In the genomic region with DNA sequence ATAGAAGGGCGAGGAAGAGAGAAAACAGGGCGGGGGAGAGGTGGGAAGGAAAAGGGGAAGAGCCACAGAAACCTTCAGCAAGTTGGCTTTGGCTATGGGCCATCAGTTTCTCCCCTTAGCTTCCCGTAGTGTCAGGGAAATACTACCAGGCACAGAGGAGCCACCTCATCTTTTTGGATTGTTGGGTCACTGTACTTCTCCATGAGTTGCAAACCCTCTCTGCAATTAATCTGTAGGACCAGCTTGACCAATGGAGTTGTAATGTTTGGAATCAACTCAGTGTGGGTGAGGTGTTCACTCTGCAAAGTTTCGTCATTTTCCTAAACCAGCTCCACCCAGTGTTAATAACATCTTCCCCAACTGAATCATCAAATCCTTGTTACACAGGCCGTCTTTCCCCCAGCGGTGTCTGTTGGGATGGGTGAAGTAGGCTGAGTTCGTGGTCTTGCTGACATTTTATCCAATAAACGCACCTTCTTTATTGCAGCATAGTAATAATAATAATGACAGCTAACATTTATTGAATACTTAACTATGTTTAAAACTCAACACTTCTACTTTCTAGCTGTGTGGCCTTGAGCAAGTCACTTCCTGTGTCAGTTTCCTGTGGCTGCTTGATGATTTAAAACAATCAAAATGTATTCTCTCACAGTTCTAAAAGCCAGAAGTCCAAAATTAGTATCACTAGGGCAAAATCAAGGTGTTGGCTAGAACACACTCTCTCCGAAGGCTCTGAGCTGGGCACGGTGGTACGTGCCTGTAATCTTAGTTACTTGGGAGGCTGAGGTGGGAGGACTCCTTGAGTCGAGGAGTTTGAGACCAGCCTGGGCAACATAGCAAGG, we compare ENCODE assay signal across 8 cellular contexts. TPM values are rescaled to one million over a fixed set of nuclear protein-coding genes. Genes with fewer than 3 reads are reported as not detected.
A peak's percentile ranks its signal among the peaks of the same experiment; 100 is the strongest.
DNase-seq lines count a peak whose midpoint lies in the region; ATAC-seq and TF ChIP-seq lines count a peak whose summit lies in the region.

No MANE protein-coding gene starts in this region.

- dilution Hi-C loops in mammary epithelial cell (cut with HindIII; ENCODE audit: low sequenced_read_pairs), result no loop called here

- H3K36me3 ChIP-seq in mammary epithelial cell (ENCODE audit: insufficient read depth, low read length), result no peaks in the 10 kb centered on the region

- CTCF ChIA-PET in mammary epithelial cell (lab: Charles Lee; ENCODE audit: low non-redundant PET), result no interaction called here

- TF ChIP-seq CTCF in mammary epithelial cell (conservative IDR thresholded peaks at IDR 0.05 in 1 of 2, IDR thresholded peaks at IDR 0.05 in 1 of 2; ENCODE audit: extremely low read depth in 1 of 2, insufficient read depth in 1 of 2, low read depth in 1 of 2, low read length in 2 of 2), result peak; percentile 11 to 31

- intact Hi-C loops in mammary epithelial cell (cut with micrococcal nuclease), result loop anchor here (1.0 kb wide), 1 partner anchor 11 kb away; no protein-coding TSS in a partner anchor

- H3K36me3 Mint-ChIP-seq in naive thymus-derived CD8-positive, alpha-beta T cell, result no peaks in the 10 kb centered on the region

- no peaks in the 10 kb centered on the region for H3K79me2 ChIP-seq in mammary epithelial cell (ENCODE audit: insufficient read depth, low read length)

- H3K4me3 ChIP-seq in mammary epithelial cell (replicated peaks in 1 of 3; ENCODE audit: insufficient read depth in 1 of 3, low read depth in 2 of 3, low read length in 3 of 3), result no peak overlapping the region

- no peaks in the 10 kb centered on the region for H4K20me1 ChIP-seq in mammary epithelial cell (ENCODE audit: insufficient read depth, low read length)

- H3K4me3 Mint-ChIP-seq in naive thymus-derived CD8-positive, alpha-beta T cell, result peak overlapping the region; percentile 24 to 82 (median 67)

- H3K27ac ChIP-seq in mammary epithelial cell (ENCODE audit: insufficient read depth, low read depth, low read length), result peak overlapping the region; percentile 71

- POLR2A ChIA-PET in naive thymus-derived CD8-positive, alpha-beta T cell (lab: Charles Lee), result interaction anchor here (0.5 to 1.2 kb wide), 5 partner anchors 8 to 783 kb away, joined by 3 to 4 read pairs (median 4); partner anchors contain the start of gene GLTP

- peak overlapping the region; percentile 45 for H3K4me2 ChIP-seq in mammary epithelial cell (ENCODE audit: insufficient read depth, low read depth, low read length)

- WGBS in mammary epithelial cell (ENCODE audit: low coverage, missing lambda C conversion rate), result 37% methylated on average over 12 of the region's 12 CpGs

- BruUV-seq in mammary epithelial cell (replicated peaks; lab: Mats Ljungman, UMichigan), result TSS peak; percentile 88

- H3K27ac Mint-ChIP-seq in naive thymus-derived CD8-positive, alpha-beta T cell, result peak overlapping the region; percentile 87 to 98 (median 93)

- H3K27me3 Mint-ChIP-seq in naive thymus-derived CD8-positive, alpha-beta T cell, result no peaks in the 10 kb centered on the region

- H3K9me3 Mint-ChIP-seq in naive thymus-derived CD8-positive, alpha-beta T cell, result no peaks in the 10 kb centered on the region

- H3K4me1 Mint-ChIP-seq in naive thymus-derived CD8-positive, alpha-beta T cell, result peaks cover 20 to 49% (median 41%) of the 10 kb centered on the region in 4 donors

- peak; percentile 49 to 65 for ATAC-seq in naive thymus-derived CD8-positive, alpha-beta T cell
- ATAC-seq in HG02981 (IDR thresholded peaks at IDR 0.05; ENCODE audit: unreplicated experiment), result no peak

- in situ Hi-C loops in mammary epithelial cell (cut with MboI; ENCODE audit: low sequenced_read_pairs in 2 of 2) (no loop called here), G401 (cut with HindIII; ENCODE audit: low sequenced_read_pairs) (no loop called here)

- H3K9me3 ChIP-seq in mammary epithelial cell (replicated peaks; ENCODE audit: insufficient read depth, low read length), result no peaks in the 10 kb centered on the region

- DNase-seq in GM04504 (ENCODE audit: low read depth), result peak; percentile 93
- DNase-seq in NOMO-1 (lab: John Stamatoyannopoulos, UW; ENCODE audit: unreplicated experiment in 2 of 2), result peak; percentile 77 to 90
- DNase-seq in mammary epithelial cell, result peak; percentile 96
- peak in 3 of 10 donors; percentile 24 to 38 (median 25) for DNase-seq in naive thymus-derived CD8-positive, alpha-beta T cell
- DNase-seq in G401 (ENCODE audit: low spot score), result no peak
- DNase-seq in anterior cingulate cortex (lab: John Stamatoyannopoulos, UW), result no peak
- DNase-seq in ecto neural progenitor cell (ENCODE audit: low spot score), result no peak

- H3K4me1 ChIP-seq in mammary epithelial cell (ENCODE audit: insufficient read depth, low read length), result peaks cover 26% of the 10 kb centered on the region

- H3K27me3 ChIP-seq in mammary epithelial cell (ENCODE audit: insufficient read depth, low read length), result no peaks in the 10 kb centered on the region

- peak overlapping the region; percentile 8 for H3K9ac ChIP-seq in mammary epithelial cell (ENCODE audit: insufficient read depth, low read length)

- peak overlapping the region; percentile 62 for H2AFZ ChIP-seq in mammary epithelial cell (ENCODE audit: low read depth, low read length)

RNA-seq across cellular contexts. Expression of gene GLTP, which starts 8.1 kb away (rescaled TPM):
- 10 to 100 TPM; 60.2 to 63.8 TPM for total RNA-seq in mammary epithelial cell
- 63.0 TPM for polyA plus RNA-seq in mammary epithelial cell
- polyA minus RNA-seq in mammary epithelial cell, result 65.7 TPM
- 10 to 100 TPM; 21.2 to 21.8 TPM for total RNA-seq in naive thymus-derived CD8-positive, alpha-beta T cell
- polyA plus RNA-seq in naive thymus-derived CD8-positive, alpha-beta T cell, result 10 to 100 TPM; 29.7 to 41.7 (median 41.1) TPM
- total RNA-seq in G401 (2014; rRNA removed; shearing (Covaris generic)), result 31.0 and 34.9 TPM in 2 replicates

RNA-seq across cellular contexts. Expression of gene TCHP, which starts 11.7 kb away (rescaled TPM):
- 10 to 100 TPM in 1 of 2 donors, 1 to 10 TPM in 1; 4.0 to 19.4 TPM for total RNA-seq in mammary epithelial cell
- polyA plus RNA-seq in mammary epithelial cell, result 8.9 TPM
- 7.4 TPM for polyA minus RNA-seq in mammary epithelial cell
- total RNA-seq in naive thymus-derived CD8-positive, alpha-beta T cell, result 10 to 100 TPM; 36.8 to 39.1 TPM
- polyA plus RNA-seq in naive thymus-derived CD8-positive, alpha-beta T cell, result 10 to 100 TPM in 1 of 3 donors, 1 to 10 TPM in 2; 6.7 to 11.1 (median 8.6) TPM
- 12.9 and 38.3 TPM in 2 replicates for total RNA-seq in G401 (2014; rRNA removed; shearing (Covaris generic))

RNA-seq across cellular contexts. Expression of gene TRPV4, which starts 55.2 kb away (rescaled TPM):
- total RNA-seq in mammary epithelial cell, result 1 to 10 TPM; 3.5 to 9.5 TPM
- 12.1 TPM for polyA plus RNA-seq in mammary epithelial cell
- polyA minus RNA-seq in mammary epithelial cell, result 4.7 TPM
- not detected for total RNA-seq in naive thymus-derived CD8-positive, alpha-beta T cell
- polyA plus RNA-seq in naive thymus-derived CD8-positive, alpha-beta T cell, result not detected
- total RNA-seq in G401 (2014; rRNA removed; shearing (Covaris generic)), result not detected in 2 replicates

Comparison
In these comparisons a context has a peak if more than half of its experiments do, and no peak if none do; other contexts are left out.
1. DNase-seq: peak in GM04504 (single experiment), NOMO-1 (2 of 2) and mammary epithelial cell (single experiment); none in G401 (single experiment), anterior cingulate cortex (0 of 58) and ecto neural progenitor cell (single experiment).